Comparison of ENCODE assay signal across 1 cellular context in genomic region chr22:20128902-20129746, GRCh38.
TF ChIP-seq lines count a peak whose summit lies in the region.

No MANE protein-coding gene starts in this region.

TF ChIP-seq in HEK293, 187 proteins besides CTCF, POLR2A, EP300 and RAD21 (continued from another document and continues in another):
- TF ChIP-seq, protein P1, sequence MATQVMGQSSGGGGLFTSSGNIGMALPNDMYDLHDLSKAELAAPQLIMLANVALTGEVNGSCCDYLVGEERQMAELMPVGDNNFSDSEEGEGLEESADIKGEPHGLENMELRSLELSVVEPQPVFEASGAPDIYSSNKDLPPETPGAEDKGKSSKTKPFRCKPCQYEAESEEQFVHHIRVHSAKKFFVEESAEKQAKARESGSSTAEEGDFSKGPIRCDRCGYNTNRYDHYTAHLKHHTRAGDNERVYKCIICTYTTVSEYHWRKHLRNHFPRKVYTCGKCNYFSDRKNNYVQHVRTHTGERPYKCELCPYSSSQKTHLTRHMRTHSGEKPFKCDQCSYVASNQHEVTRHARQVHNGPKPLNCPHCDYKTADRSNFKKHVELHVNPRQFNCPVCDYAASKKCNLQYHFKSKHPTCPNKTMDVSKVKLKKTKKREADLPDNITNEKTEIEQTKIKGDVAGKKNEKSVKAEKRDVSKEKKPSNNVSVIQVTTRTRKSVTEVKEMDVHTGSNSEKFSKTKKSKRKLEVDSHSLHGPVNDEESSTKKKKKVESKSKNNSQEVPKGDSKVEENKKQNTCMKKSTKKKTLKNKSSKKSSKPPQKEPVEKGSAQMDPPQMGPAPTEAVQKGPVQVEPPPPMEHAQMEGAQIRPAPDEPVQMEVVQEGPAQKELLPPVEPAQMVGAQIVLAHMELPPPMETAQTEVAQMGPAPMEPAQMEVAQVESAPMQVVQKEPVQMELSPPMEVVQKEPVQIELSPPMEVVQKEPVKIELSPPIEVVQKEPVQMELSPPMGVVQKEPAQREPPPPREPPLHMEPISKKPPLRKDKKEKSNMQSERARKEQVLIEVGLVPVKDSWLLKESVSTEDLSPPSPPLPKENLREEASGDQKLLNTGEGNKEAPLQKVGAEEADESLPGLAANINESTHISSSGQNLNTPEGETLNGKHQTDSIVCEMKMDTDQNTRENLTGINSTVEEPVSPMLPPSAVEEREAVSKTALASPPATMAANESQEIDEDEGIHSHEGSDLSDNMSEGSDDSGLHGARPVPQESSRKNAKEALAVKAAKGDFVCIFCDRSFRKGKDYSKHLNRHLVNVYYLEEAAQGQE (tag by site-specific recombination; IDR thresholded peaks at IDR 0.05): no peak
- TF ChIP-seq GLIS2 (tag by site-specific recombination; IDR thresholded peaks at IDR 0.05): peak; percentile 95
- TF ChIP-seq ZNF701 (tag by site-specific recombination; IDR thresholded peaks at IDR 0.05): no peak
- TF ChIP-seq ZNF514 (tag by site-specific recombination; IDR thresholded peaks at IDR 0.05): no peak
- TF ChIP-seq ZNF530 (tag by site-specific recombination; IDR thresholded peaks at IDR 0.05; ENCODE audit: low read depth): no peak
- TF ChIP-seq ZNF747 (tag by site-specific recombination; IDR thresholded peaks at IDR 0.05): no peak
- TF ChIP-seq, protein P2, sequence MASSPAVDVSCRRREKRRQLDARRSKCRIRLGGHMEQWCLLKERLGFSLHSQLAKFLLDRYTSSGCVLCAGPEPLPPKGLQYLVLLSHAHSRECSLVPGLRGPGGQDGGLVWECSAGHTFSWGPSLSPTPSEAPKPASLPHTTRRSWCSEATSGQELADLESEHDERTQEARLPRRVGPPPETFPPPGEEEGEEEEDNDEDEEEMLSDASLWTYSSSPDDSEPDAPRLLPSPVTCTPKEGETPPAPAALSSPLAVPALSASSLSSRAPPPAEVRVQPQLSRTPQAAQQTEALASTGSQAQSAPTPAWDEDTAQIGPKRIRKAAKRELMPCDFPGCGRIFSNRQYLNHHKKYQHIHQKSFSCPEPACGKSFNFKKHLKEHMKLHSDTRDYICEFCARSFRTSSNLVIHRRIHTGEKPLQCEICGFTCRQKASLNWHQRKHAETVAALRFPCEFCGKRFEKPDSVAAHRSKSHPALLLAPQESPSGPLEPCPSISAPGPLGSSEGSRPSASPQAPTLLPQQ (tag by site-specific recombination; IDR thresholded peaks at IDR 0.05): 0 out of 2 replicates have a peak, but pooled peaks have one; percentile 52
- TF ChIP-seq ZNF175 (tag by site-specific recombination; IDR thresholded peaks at IDR 0.05): no peak
- no peak; the same call in 1 of the 2 replicates for TF ChIP-seq WT1 (tag by site-specific recombination; IDR thresholded peaks at IDR 0.05)
- no peak for TF ChIP-seq SP3 (tag by site-specific recombination; IDR thresholded peaks at IDR 0.05)
- TF ChIP-seq, protein P3, sequence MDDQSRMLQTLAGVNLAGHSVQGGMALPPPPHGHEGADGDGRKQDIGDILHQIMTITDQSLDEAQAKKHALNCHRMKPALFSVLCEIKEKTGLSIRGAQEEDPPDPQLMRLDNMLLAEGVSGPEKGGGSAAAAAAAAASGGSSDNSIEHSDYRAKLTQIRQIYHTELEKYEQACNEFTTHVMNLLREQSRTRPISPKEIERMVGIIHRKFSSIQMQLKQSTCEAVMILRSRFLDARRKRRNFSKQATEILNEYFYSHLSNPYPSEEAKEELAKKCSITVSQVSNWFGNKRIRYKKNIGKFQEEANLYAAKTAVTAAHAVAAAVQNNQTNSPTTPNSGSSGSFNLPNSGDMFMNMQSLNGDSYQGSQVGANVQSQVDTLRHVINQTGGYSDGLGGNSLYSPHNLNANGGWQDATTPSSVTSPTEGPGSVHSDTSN (CRISPR knock-in tag; IDR thresholded peaks at IDR 0.05): no peak
- TF ChIP-seq YY1 (tag by site-specific recombination; IDR thresholded peaks at IDR 0.05): no peak
- peak; percentile 46; the same call in 1 of the 2 replicates for TF ChIP-seq ZNF76 (tag by site-specific recombination; IDR thresholded peaks at IDR 0.05; ENCODE audit: borderline replicate concordance, low read depth)
- no peak for TF ChIP-seq ZNF521 (tag by site-specific recombination; IDR thresholded peaks at IDR 0.05)
- TF ChIP-seq MYNN (tag by site-specific recombination; IDR thresholded peaks at IDR 0.05; ENCODE audit: borderline replicate concordance): no peak
- TF ChIP-seq ZBTB17 (tag by site-specific recombination; IDR thresholded peaks at IDR 0.05): peak; percentile 62
- peak; percentile 95 for TF ChIP-seq ZBTB48 (tag by site-specific recombination; IDR thresholded peaks at IDR 0.05)
- peak; percentile 99 for TF ChIP-seq ZBTB44 (tag by site-specific recombination; IDR thresholded peaks at IDR 0.05)
- TF ChIP-seq ZNF561 (tag by site-specific recombination; IDR thresholded peaks at IDR 0.05; ENCODE audit: borderline replicate concordance): no peak
- TF ChIP-seq ZSCAN30 (tag by site-specific recombination; IDR thresholded peaks at IDR 0.05): no peak
- TF ChIP-seq GLIS1 (tag by site-specific recombination; IDR thresholded peaks at IDR 0.05): peak; percentile 95
- TF ChIP-seq ZIC2 (tag by site-specific recombination; IDR thresholded peaks at IDR 0.05): peak; percentile 48; the same call in 1 of the 2 replicates
- no peak for TF ChIP-seq ZNF354C (tag by site-specific recombination; IDR thresholded peaks at IDR 0.05; ENCODE audit: borderline replicate concordance, low read depth)
- TF ChIP-seq, protein P4, sequence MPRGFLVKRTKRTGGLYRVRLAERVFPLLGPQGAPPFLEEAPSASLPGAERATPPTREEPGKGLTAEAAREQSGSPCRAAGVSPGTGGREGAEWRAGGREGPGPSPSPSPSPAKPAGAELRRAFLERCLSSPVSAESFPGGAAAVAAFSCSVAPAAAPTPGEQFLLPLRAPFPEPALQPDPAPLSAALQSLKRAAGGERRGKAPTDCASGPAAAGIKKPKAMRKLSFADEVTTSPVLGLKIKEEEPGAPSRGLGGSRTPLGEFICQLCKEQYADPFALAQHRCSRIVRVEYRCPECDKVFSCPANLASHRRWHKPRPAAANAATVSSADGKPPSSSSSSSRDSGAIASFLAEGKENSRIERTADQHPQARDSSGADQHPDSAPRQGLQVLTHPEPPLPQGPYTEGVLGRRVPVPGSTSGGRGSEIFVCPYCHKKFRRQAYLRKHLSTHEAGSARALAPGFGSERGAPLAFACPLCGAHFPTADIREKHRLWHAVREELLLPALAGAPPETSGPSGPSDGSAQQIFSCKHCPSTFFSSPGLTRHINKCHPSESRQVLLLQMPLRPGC (tag by site-specific recombination; IDR thresholded peaks at IDR 0.05): no peak
- no peak for TF ChIP-seq ZFP69B (tag by site-specific recombination; IDR thresholded peaks at IDR 0.05)
- no peak for TF ChIP-seq ZNF664 (tag by site-specific recombination; IDR thresholded peaks at IDR 0.05)
- no peak for TF ChIP-seq ZBTB7A (tag by site-specific recombination; IDR thresholded peaks at IDR 0.05; ENCODE audit: low read depth)
- peak; percentile 84 for TF ChIP-seq ZNF600 (tag by site-specific recombination; IDR thresholded peaks at IDR 0.05)
- peak; percentile 35; the same call in 1 of the 2 replicates for TF ChIP-seq ZBTB10 (tag by site-specific recombination; IDR thresholded peaks at IDR 0.05)
- peak; percentile 51; the same call in 1 of the 2 replicates for TF ChIP-seq ZNF10 (tag by site-specific recombination; IDR thresholded peaks at IDR 0.05)
- TF ChIP-seq ZNF366 (tag by site-specific recombination; conservative IDR thresholded peaks at IDR 0.05): no peak
- peak; percentile 43; the same call in 1 of the 2 replicates for TF ChIP-seq ZNF639 (tag by site-specific recombination; IDR thresholded peaks at IDR 0.05)
- no peak for TF ChIP-seq ZNF623 (tag by site-specific recombination; IDR thresholded peaks at IDR 0.05)
- TF ChIP-seq ZNF768 (tag by site-specific recombination; IDR thresholded peaks at IDR 0.05): no peak
- no peak for TF ChIP-seq ZNF302 (tag by site-specific recombination; IDR thresholded peaks at IDR 0.05; ENCODE audit: low read depth)
- no peak for TF ChIP-seq ZNF501 (tag by site-specific recombination; IDR thresholded peaks at IDR 0.05)
- no peak for TF ChIP-seq ZNF830 (tag by site-specific recombination; IDR thresholded peaks at IDR 0.05; ENCODE audit: low read depth)
- TF ChIP-seq OVOL3 (tag by site-specific recombination; IDR thresholded peaks at IDR 0.05): no peak
- no peak for TF ChIP-seq ZNF26 (tag by site-specific recombination; IDR thresholded peaks at IDR 0.05)
- TF ChIP-seq ZNF341 (tag by site-specific recombination; IDR thresholded peaks at IDR 0.05; ENCODE audit: low read depth): no peak
- TF ChIP-seq ZNF184 (tag by site-specific recombination; IDR thresholded peaks at IDR 0.05): no peak
- no peak for TF ChIP-seq RBAK (tag by site-specific recombination; IDR thresholded peaks at IDR 0.05)
- TF ChIP-seq ZFP37 (tag by site-specific recombination; IDR thresholded peaks at IDR 0.05): no peak
- TF ChIP-seq, protein P5, sequence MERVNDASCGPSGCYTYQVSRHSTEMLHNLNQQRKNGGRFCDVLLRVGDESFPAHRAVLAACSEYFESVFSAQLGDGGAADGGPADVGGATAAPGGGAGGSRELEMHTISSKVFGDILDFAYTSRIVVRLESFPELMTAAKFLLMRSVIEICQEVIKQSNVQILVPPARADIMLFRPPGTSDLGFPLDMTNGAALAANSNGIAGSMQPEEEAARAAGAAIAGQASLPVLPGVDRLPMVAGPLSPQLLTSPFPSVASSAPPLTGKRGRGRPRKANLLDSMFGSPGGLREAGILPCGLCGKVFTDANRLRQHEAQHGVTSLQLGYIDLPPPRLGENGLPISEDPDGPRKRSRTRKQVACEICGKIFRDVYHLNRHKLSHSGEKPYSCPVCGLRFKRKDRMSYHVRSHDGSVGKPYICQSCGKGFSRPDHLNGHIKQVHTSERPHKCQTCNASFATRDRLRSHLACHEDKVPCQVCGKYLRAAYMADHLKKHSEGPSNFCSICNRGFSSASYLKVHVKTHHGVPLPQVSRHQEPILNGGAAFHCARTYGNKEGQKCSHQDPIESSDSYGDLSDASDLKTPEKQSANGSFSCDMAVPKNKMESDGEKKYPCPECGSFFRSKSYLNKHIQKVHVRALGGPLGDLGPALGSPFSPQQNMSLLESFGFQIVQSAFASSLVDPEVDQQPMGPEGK (tag by site-specific recombination; IDR thresholded peaks at IDR 0.05): peak; percentile 73
- TF ChIP-seq ZNF114 (tag by site-specific recombination; IDR thresholded peaks at IDR 0.05): no peak
- TF ChIP-seq KLF1 (tag by site-specific recombination; IDR thresholded peaks at IDR 0.05): no peak
- TF ChIP-seq ZNF596 (tag by site-specific recombination; IDR thresholded peaks at IDR 0.05): no peak
- no peak for TF ChIP-seq ZNF239 (tag by site-specific recombination; IDR thresholded peaks at IDR 0.05)
- TF ChIP-seq ZFP3 (tag by site-specific recombination; IDR thresholded peaks at IDR 0.05; ENCODE audit: low read depth): no peak
- no peak for TF ChIP-seq ZNF350 (tag by site-specific recombination; IDR thresholded peaks at IDR 0.05)
- peak; percentile 96 for TF ChIP-seq IKZF3 (tag by site-specific recombination; IDR thresholded peaks at IDR 0.05)
- no peak for TF ChIP-seq MEIS1 (CRISPR knock-in tag; IDR thresholded peaks at IDR 0.05; ENCODE audit: borderline replicate concordance)
- no peak for TF ChIP-seq ZNF324 (tag by site-specific recombination; IDR thresholded peaks at IDR 0.05)
- TF ChIP-seq ZNF791 (tag by site-specific recombination; IDR thresholded peaks at IDR 0.05): no peak
- TF ChIP-seq ZNF292 (tag by site-specific recombination; IDR thresholded peaks at IDR 0.05; ENCODE audit: borderline replicate concordance, low read depth): no peak
